ENCODE assay signal across 8 cellular contexts in the genomic region with DNA sequence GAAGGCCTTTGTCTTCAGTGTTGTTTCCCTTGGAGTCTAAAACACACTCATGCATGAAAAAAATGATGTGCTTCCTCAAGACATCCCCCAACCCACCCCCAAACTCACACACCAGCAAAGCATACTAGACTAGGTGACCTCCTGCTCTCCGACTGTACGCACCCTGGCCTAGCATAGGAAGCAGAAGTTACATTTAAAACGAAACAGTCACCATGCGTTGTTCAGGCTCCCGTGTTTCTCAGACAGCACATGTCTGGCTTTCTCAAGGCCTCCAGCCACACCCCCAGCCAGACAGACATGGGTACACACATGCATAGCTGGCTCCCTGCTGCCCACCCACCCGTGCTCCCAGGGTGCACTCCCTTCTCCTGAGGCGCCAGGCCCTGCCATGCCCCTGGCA. TPM values are rescaled to one million over a fixed set of nuclear protein-coding genes. Genes with fewer than 3 reads are reported as not detected.
DNase-seq lines count a peak whose midpoint lies in the region; ATAC-seq and TF ChIP-seq lines count a peak whose summit lies in the region.

No MANE protein-coding gene starts in this region.

- no peak overlapping the region for H3K4me3 ChIP-seq in dorsolateral prefrontal cortex
- no peak overlapping the region for H3K4me3 ChIP-seq in ascending aorta

- ATAC-seq in HG03442 (IDR thresholded peaks at IDR 0.05; ENCODE audit: unreplicated experiment) (peak; percentile 70), HG03521 (IDR thresholded peaks at IDR 0.05; ENCODE audit: unreplicated experiment) (no peak)
- ATAC-seq in stimulated activated naive CD8-positive, alpha-beta T cell treated with anti-CD3 and anti-CD28 coated beads, Interleukin-15, amount 100 ng/mL, for 72 hours, result no peak

- no peak overlapping the region for H3K4me3 Mint-ChIP-seq in activated naive CD4-positive, alpha-beta T cell treated with anti-CD3 and anti-CD28 coated beads, Interleukin-2, amount 50 U/mL, for 24 hours
- H3K4me3 Mint-ChIP-seq in activated naive CD4-positive, alpha-beta T cell treated with anti-CD3 and anti-CD28 coated beads, Interleukin-2, amount 10 ng/mL, durations not matched to agents 7 days and 5 days, result no peak overlapping the region
- H3K4me3 Mint-ChIP-seq in stimulated activated naive CD8-positive, alpha-beta T cell treated with anti-CD3 and anti-CD28 coated beads, Interleukin-15, amount 100 ng/mL, for 72 hours, result no peak overlapping the region

- H3K4me1 Mint-ChIP-seq in activated naive CD4-positive, alpha-beta T cell treated with anti-CD3 and anti-CD28 coated beads, Interleukin-2, amount 50 U/mL, for 24 hours, result peaks cover 71% of the 10 kb centered on the region
- peaks cover 46% of the 10 kb centered on the region for H3K4me1 Mint-ChIP-seq in activated naive CD4-positive, alpha-beta T cell treated with anti-CD3 and anti-CD28 coated beads, Interleukin-2, amount 10 ng/mL, durations not matched to agents 7 days and 5 days
- H3K4me1 Mint-ChIP-seq in stimulated activated naive CD8-positive, alpha-beta T cell treated with anti-CD3 and anti-CD28 coated beads, Interleukin-15, amount 100 ng/mL, for 72 hours, result peaks cover 69% of the 10 kb centered on the region

- H3K27ac Mint-ChIP-seq in activated naive CD4-positive, alpha-beta T cell treated with anti-CD3 and anti-CD28 coated beads, Interleukin-2, amount 50 U/mL, for 24 hours, result peak overlapping the region; percentile 70
- H3K27ac Mint-ChIP-seq in activated naive CD4-positive, alpha-beta T cell treated with anti-CD3 and anti-CD28 coated beads, Interleukin-2, amount 10 ng/mL, durations not matched to agents 7 days and 5 days, result no peak overlapping the region
- peak overlapping the region; percentile 65 to 72 for H3K27ac Mint-ChIP-seq in stimulated activated naive CD8-positive, alpha-beta T cell treated with anti-CD3 and anti-CD28 coated beads, Interleukin-15, amount 100 ng/mL, for 72 hours

- intact Hi-C loops in dorsolateral prefrontal cortex (cut with DNase I), result no loop called here
- intact Hi-C loops in ascending aorta (cut with DNase I), result no loop called here

- H3K27me3 ChIP-seq in dorsolateral prefrontal cortex (no peaks in the 10 kb centered on the region), ascending aorta (no peaks in the 10 kb centered on the region)

- H3K36me3 Mint-ChIP-seq in activated naive CD4-positive, alpha-beta T cell treated with anti-CD3 and anti-CD28 coated beads, Interleukin-2, amount 50 U/mL, for 24 hours, result peaks cover 7% of the 10 kb centered on the region
- H3K36me3 Mint-ChIP-seq in activated naive CD4-positive, alpha-beta T cell treated with anti-CD3 and anti-CD28 coated beads, Interleukin-2, amount 10 ng/mL, durations not matched to agents 7 days and 5 days, result peaks cover 40% of the 10 kb centered on the region

- no peaks in the 10 kb centered on the region for H3K9me3 Mint-ChIP-seq in activated naive CD4-positive, alpha-beta T cell treated with anti-CD3 and anti-CD28 coated beads, Interleukin-2, amount 50 U/mL, for 24 hours
- H3K9me3 Mint-ChIP-seq in activated naive CD4-positive, alpha-beta T cell treated with anti-CD3 and anti-CD28 coated beads, Interleukin-2, amount 10 ng/mL, durations not matched to agents 7 days and 5 days, result no peaks in the 10 kb centered on the region
- H3K9me3 Mint-ChIP-seq in stimulated activated naive CD8-positive, alpha-beta T cell treated with anti-CD3 and anti-CD28 coated beads, Interleukin-15, amount 100 ng/mL, for 72 hours, result no peaks in the 10 kb centered on the region

- H3K36me3 ChIP-seq in ascending aorta, result peaks cover 4 to 9% of the 10 kb centered on the region in 2 donors

- H3K27ac ChIP-seq in dorsolateral prefrontal cortex, result peak overlapping the region in 36 of 59 donors; percentile 5 to 73 (median 51)
- no peak overlapping the region for H3K27ac ChIP-seq in ascending aorta

- no peaks in the 10 kb centered on the region for H3K4me1 ChIP-seq in ascending aorta

- H3K9me3 ChIP-seq in ascending aorta, result no peaks in the 10 kb centered on the region

- no peaks in the 10 kb centered on the region for H3K27me3 Mint-ChIP-seq in activated naive CD4-positive, alpha-beta T cell treated with anti-CD3 and anti-CD28 coated beads, Interleukin-2, amount 50 U/mL, for 24 hours
- no peaks in the 10 kb centered on the region for H3K27me3 Mint-ChIP-seq in activated naive CD4-positive, alpha-beta T cell treated with anti-CD3 and anti-CD28 coated beads, Interleukin-2, amount 10 ng/mL, durations not matched to agents 7 days and 5 days
- no peaks in the 10 kb centered on the region for H3K27me3 Mint-ChIP-seq in stimulated activated naive CD8-positive, alpha-beta T cell treated with anti-CD3 and anti-CD28 coated beads, Interleukin-15, amount 100 ng/mL, for 72 hours

- CTCF ChIA-PET in activated naive CD4-positive, alpha-beta T cell treated with anti-CD3 and anti-CD28 coated beads, Interleukin-2, amount 10 ng/mL, durations not matched to agents 7 days and 5 days (lab: Charles Lee), result no interaction called here

- DNase-seq in activated naive CD4-positive, alpha-beta T cell treated with anti-CD3 and anti-CD28 coated beads, Interleukin-2, amount 10 ng/mL, durations not matched to agents 7 days and 5 days, result no peak
- DNase-seq in dorsolateral prefrontal cortex, result peak in 2 of 10 donors; percentile 37 to 42
- DNase-seq in stimulated activated naive CD8-positive, alpha-beta T cell treated with anti-CD3 and anti-CD28 coated beads, Interleukin-15, amount 100 ng/mL, for 72 hours, result no peak
- DNase-seq in ascending aorta (ENCODE audit: low spot score in 2 of 2), result no peak
- DNase-seq in NCI-H1694 treated with DMSO at 0.1 percent for 48 hours (lab: John Stamatoyannopoulos, UW), result no peak

- TF ChIP-seq CTCF in dorsolateral prefrontal cortex (IDR thresholded peaks at IDR 0.05 in 54 of 56, conservative IDR thresholded peaks at IDR 0.05 in 2 of 56; ENCODE audit: low read depth in 1 of 56, partially characterized antibody in 56 of 56), result no peak
- TF ChIP-seq CTCF in ascending aorta (IDR thresholded peaks at IDR 0.05), result no peak

RNA-seq across cellular contexts. Expression of a gene that starts 28.7 kb away (rescaled TPM):
- total RNA-seq in dorsolateral prefrontal cortex (1 to 10 TPM in 1 of 120 experiments, under 1 TPM in 16, not detected in 103; 0.18 to 1.0 (median 0.30) TPM), ascending aorta (not detected)

Comparison
In these comparisons a context has a peak if more than half of its experiments do, and no peak if none do; other contexts are left out.
1. H3K27ac ChIP-seq: peak in dorsolateral prefrontal cortex (36 of 59); none in ascending aorta (0 of 2).